7 cellular contexts compared by ENCODE assay signal in the genomic region with DNA sequence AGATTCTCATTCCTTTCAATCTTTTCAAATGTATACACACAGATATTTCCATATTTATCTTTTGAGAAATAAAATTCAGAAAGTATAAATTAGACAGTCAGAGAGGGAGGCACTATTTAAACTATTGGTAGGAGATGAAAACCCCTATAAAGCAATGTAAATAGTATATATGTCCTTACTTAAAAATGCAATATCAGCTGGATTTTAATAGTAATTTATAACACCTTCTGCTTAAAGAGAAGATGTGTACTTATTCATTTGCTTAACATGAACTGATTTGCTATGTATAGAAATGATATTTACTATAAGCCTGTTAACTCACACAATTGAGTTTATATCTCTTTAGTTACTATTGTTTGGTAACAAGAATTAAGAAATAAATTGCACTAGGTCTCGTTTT.
"Had no signal": no experiment of that assay in that cellular context is flagged by ENCODE, and none has a peak within 500 bp of the region (broad histone marks: within the 10 kb centered on the region; RNA-seq: fewer than 3 reads in every experiment).

No MANE protein-coding gene starts in this region.

- H2AFZ ChIP-seq: GM23248 had no signal

- H3K27ac ChIP-seq: GM23248, HL-60 had no signal

- H3K4me3 ChIP-seq: GM23248, HAP-1 had no signal

- DNase-seq: GM23248, GOT3, H7, Kasumi-1, KG1 had no signal

- H3K36me3 ChIP-seq: HAP-1 had no signal

- H3K9me3 ChIP-seq: HAP-1 had no signal

- H3K4me1 ChIP-seq: HAP-1 had no signal

- H3K9ac ChIP-seq: GM23248 had no signal
